In the genomic region with DNA sequence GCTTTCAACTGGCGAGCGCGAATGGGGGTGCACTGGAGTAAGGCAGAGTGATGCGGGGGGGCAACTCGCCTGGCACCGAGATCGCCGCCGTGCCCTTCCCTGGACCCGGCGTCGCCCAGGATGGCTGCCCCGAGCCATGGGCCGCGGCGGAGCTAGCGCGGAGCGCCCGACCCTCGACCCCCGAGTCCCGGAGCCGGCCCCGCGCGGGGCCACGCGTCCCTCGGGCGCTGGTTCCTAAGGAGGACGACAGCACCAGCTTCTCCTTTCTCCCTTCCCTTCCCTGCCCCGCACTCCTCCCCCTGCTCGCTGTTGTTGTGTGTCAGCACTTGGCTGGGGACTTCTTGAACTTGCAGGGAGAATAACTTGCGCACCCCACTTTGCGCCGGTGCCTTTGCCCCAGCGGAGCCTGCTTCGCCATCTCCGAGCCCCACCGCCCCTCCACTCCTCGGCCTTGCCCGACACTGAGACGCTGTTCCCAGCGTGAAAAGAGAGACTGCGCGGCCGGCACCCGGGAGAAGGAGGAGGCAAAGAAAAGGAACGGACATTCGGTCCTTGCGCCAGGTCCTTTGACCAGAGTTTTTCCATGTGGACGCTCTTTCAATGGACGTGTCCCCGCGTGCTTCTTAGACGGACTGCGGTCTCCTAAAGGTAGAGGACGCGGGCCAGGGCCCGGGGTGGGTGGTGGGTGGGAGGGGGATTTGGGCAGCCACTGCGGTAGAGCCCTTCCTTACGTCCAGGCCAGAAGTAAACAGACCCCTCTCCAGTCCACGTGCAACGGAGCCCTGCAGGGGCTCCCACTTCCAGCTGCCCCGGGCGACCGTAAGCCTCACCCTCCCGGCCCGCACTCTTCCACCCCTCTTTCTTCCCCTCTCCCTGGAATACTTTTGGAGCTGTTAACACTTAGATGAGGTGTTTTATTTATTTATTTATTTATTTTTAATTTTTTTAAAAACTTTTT, we compare ENCODE assay signal across 1 cellular context.
TF ChIP-seq lines count a peak whose summit lies in the region.

No MANE protein-coding gene starts in this region.

TF ChIP-seq in A549, 52 proteins besides CTCF, POLR2A, EP300 and RAD21 (continued from another document):
- TF ChIP-seq REST (IDR thresholded peaks at IDR 0.05) (no peak), CHD4 (IDR thresholded peaks at IDR 0.05; ENCODE audit: borderline replicate concordance) (no peak), MAFK (IDR thresholded peaks at IDR 0.05; ENCODE audit: partially characterized antibody) (no peak), ZFP36 (IDR thresholded peaks at IDR 0.05; ENCODE audit: borderline replicate concordance, partially characterized antibody) (no peak), EHMT2 (IDR thresholded peaks at IDR 0.05; ENCODE audit: low read depth) (no peak), TFCP2L1 (CRISPR knock-in tag; IDR thresholded peaks at IDR 0.05) (no peak)
